ENCODE assay signal across 24 cellular contexts in genomic region chr10:966466-967235, GRCh38. TPM values are rescaled to one million over a fixed set of nuclear protein-coding genes. Genes with fewer than 3 reads are reported as not detected.
"Had no signal": no experiment of that assay in that cellular context is flagged by ENCODE, and none has a peak within 500 bp of the region (broad histone marks: within the 10 kb centered on the region; RNA-seq: fewer than 3 reads in every experiment).

No MANE protein-coding gene starts in this region.

- H3K9me3 Mint-ChIP-seq: activated T-helper 1 cell treated with anti-CD3 and anti-CD28 coated beads, Interleukin-12 subunit alpha, Interleukin-12 subunit beta, Interleukin-2, Interleukin-4 antibody, amounts not matched to agents 30 ng/mL and 10 ng/mL and 1 ng/mL, durations not matched to agents 14 hours and 24 hours and 36 hours had no signal

- DNase-seq: activated CD4-positive, alpha-beta T cell treated with anti-CD3 and anti-CD28 coated beads for 4 hours; activated CD8-positive, alpha-beta memory T cell treated with anti-CD3 and anti-CD28 coated beads, Interleukin-2, amount 50 U/mL, for 4 hours; activated CD8-positive, alpha-beta T cell treated with anti-CD3 and anti-CD28 coated beads for 36 hours; activated naive CD4-positive, alpha-beta T cell treated with anti-CD3 and anti-CD28 coated beads, Interleukin-2, amount 50 U/mL, for 16 hours; activated naive CD8-positive, alpha-beta T cell treated with anti-CD3 and anti-CD28 coated beads, Interleukin-2, amount 10 ng/mL, durations not matched to agents 7 days and 5 days; activated T-cell treated with anti-CD3 and anti-CD28 coated beads, Interleukin-2, amount 50 U/mL, for 1 hour; anterior cingulate cortex; central memory CD4-positive, alpha-beta T cell; Kasumi-1; KBM-7; NCI-H1105 treated with DMSO at 0.1 percent for 48 hours; NCI-H1436 treated with DMSO at 0.1 percent for 48 hours; NCI-H187; NCI-H2081; NCI-H510A treated with DMSO at 0.1 percent for 48 hours; SHP77; T-cell had no signal

- H3K4me3 Mint-ChIP-seq: activated CD8-positive, alpha-beta T cell treated with anti-CD3 and anti-CD28 coated beads for 36 hours; activated naive CD8-positive, alpha-beta T cell treated with anti-CD3 and anti-CD28 coated beads, Interleukin-2, amount 10 ng/mL, durations not matched to agents 7 days and 5 days; activated T-helper 1 cell treated with anti-CD3 and anti-CD28 coated beads, Interleukin-12 subunit alpha, Interleukin-12 subunit beta, Interleukin-2, Interleukin-4 antibody, amounts not matched to agents 30 ng/mL and 10 ng/mL and 1 ng/mL, durations not matched to agents 14 hours and 24 hours and 36 hours; T-cell had no signal

- ATAC-seq: activated CD4-positive, CD25-positive, alpha-beta regulatory T cell treated with anti-CD3 and anti-CD28 coated beads, Interleukin-2, amount 50 U/mL, for 24 hours; activated CD8-positive, alpha-beta T cell treated with anti-CD3 and anti-CD28 coated beads for 36 hours; T-cell had no signal

- H3K27me3 ChIP-seq: adrenal gland, breast epithelium, Peyer's patch had no signal

- H3K27ac ChIP-seq: breast epithelium, Peyer's patch, RWPE1, SK-N-MC had no signal

- H3K4me3 ChIP-seq: adrenal gland, breast epithelium, Peyer's patch, SK-N-MC had no signal

- H3K27ac Mint-ChIP-seq: activated CD8-positive, alpha-beta T cell treated with anti-CD3 and anti-CD28 coated beads for 36 hours; activated naive CD8-positive, alpha-beta T cell treated with anti-CD3 and anti-CD28 coated beads, Interleukin-2, amount 10 ng/mL, durations not matched to agents 7 days and 5 days; activated T-helper 1 cell treated with anti-CD3 and anti-CD28 coated beads, Interleukin-12 subunit alpha, Interleukin-12 subunit beta, Interleukin-2, Interleukin-4 antibody, amounts not matched to agents 30 ng/mL and 10 ng/mL and 1 ng/mL, durations not matched to agents 14 hours and 24 hours and 36 hours; T-cell had no signal

- H3K4me1 ChIP-seq: breast epithelium had no signal

- H3K36me3 Mint-ChIP-seq: activated naive CD8-positive, alpha-beta T cell treated with anti-CD3 and anti-CD28 coated beads, Interleukin-2, amount 10 ng/mL, durations not matched to agents 7 days and 5 days; T-cell had no signal

- H3K36me3 ChIP-seq: adrenal gland, breast epithelium, Peyer's patch had no signal

- H3K9me3 ChIP-seq: adrenal gland, breast epithelium, Peyer's patch had no signal

RNA-seq across cellular contexts. Expression of gene IDI2, which starts 59.0 kb away (rescaled TPM):
- total RNA-seq: activated CD8-positive, alpha-beta T cell treated with anti-CD3 and anti-CD28 coated beads for 36 hours; activated naive CD8-positive, alpha-beta T cell treated with anti-CD3 and anti-CD28 coated beads, Interleukin-2, amount 10 ng/mL, durations not matched to agents 7 days and 5 days; activated T-helper 1 cell treated with anti-CD3 and anti-CD28 coated beads, Interleukin-12 subunit alpha, Interleukin-12 subunit beta, Interleukin-2, Interleukin-4 antibody, amounts not matched to agents 30 ng/mL and 10 ng/mL and 1 ng/mL, durations not matched to agents 14 hours and 24 hours and 36 hours; breast epithelium; Peyer's patch; T-cell had no signal
